26 cellular contexts compared by ENCODE assay signal in the genomic region with DNA sequence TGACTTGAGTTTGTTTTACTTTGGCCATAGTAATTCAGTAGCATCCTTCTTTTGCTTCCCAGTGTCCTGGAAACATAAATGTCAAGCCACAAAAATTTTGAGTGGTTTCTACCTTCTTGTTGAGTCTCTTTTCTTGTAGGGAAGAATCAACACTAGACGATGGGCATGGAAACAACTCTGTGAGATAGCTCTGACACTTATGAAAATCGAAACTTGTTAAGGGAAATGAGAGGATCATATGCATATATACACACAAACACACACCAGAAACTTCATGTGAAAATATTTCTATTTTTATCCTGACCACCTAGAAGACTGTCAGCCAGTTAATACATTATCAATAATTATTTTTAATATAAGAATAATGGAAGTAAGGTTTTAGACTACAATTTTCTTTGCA.
"Had no signal": no experiment of that assay in that cellular context is flagged by ENCODE, and none has a peak within 500 bp of the region (broad histone marks: within the 10 kb centered on the region; RNA-seq: fewer than 3 reads in every experiment).

No MANE protein-coding gene starts in this region.

- H3K9ac ChIP-seq: KMS-11 had no signal

- H3K36me3 Mint-ChIP-seq: IgD-negative memory B cell had no signal

- H3K27ac ChIP-seq: HL-60, KMS-11, PC-9, Peyer's patch, SJSA1, SK-N-MC had no signal

- H3K27ac Mint-ChIP-seq: IgD-negative memory B cell had no signal

- H3K4me1 Mint-ChIP-seq: IgD-negative memory B cell had no signal

- H3K4me1 ChIP-seq: Peyer's patch, SJSA1 had no signal

- H3K9me3 ChIP-seq: Peyer's patch, SJSA1 had no signal

- H3K27me3 ChIP-seq: Peyer's patch, SJSA1 had no signal

- H3K36me3 ChIP-seq: Peyer's patch, SJSA1 had no signal

- ATAC-seq: K562 had no signal

- H3K4me3 Mint-ChIP-seq: IgD-negative memory B cell had no signal

- H3K4me2 ChIP-seq: KMS-11, PC-9 had no signal

- H3K27me3 Mint-ChIP-seq: IgD-negative memory B cell had no signal

- H2AFZ ChIP-seq: PC-9 had no signal

- H3K4me3 ChIP-seq: K562, PC-9, Peyer's patch, SJSA1, SK-N-MC had no signal

- FAIRE-seq: HTR-8/SVneo, K562 had no signal

- DNase-seq: Kasumi-1, MV-4-11, NCI-H1048, NCI-H1105, NCI-H1417 treated with DMSO at 0.1 percent for 48 hours, NCI-H146, NCI-H1694 treated with DMSO at 0.1 percent for 48 hours, NCI-H1930, NCI-H2081, NCI-H2107, NCI-H2227 treated with DMSO at 0.1 percent for 48 hours, NCI-H524, NCI-H526 treated with DMSO at 0.1 percent for 48 hours, NCI-H748 treated with DMSO at 0.1 percent for 48 hours, OCI-M1, PC-9, Peyer's patch, Right ventricle myocardium superior, SIG-M5 had no signal
